27 cellular contexts compared by ENCODE assay signal in the genomic region with DNA sequence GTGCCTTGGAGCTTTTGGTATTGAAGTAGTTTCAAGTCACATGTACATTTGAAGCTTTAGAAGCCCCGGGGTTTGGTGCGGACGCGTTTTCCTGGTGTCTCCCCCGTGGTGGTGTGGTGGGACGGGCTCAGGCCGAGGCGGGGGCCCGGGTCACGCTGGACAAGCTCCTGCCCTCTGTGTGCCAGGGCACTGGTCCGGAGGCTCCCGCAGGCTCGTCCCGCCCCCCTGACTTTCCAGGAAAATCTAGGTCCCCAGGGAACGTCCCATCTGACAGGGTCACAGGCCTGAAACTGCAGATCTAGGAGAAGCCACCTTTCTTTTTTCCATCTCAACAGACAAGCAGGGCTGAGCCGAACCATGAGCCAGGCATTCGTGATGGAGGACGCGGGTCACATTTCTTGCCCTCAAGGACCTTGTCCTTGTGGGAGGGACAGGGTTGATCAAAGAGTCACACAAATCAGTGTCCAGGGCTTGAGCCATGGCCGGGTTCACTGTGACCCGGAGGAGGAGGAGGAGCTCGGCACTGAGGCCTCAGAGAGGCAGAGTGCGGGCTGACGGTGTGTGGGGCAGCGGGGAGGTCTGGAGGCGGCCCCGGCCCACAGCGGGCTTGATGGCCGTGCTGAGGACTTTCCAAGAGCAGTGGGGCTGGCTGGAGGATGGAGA. TPM values are rescaled to one million over a fixed set of nuclear protein-coding genes. Genes with fewer than 3 reads are reported as not detected.
A peak's percentile ranks its signal among the peaks of the same experiment; 100 is the strongest.
DNase-seq lines count a peak whose midpoint lies in the region; ATAC-seq, FAIRE-seq and TF ChIP-seq lines count a peak whose summit lies in the region.
"Had no signal": no experiment of that assay in that cellular context is flagged by ENCODE, and none has a peak within 500 bp of the region (broad histone marks: within the 10 kb centered on the region; RNA-seq: fewer than 3 reads in every experiment).

No MANE protein-coding gene starts in this region.

- no peak overlapping the region for H3K4me3 Mint-ChIP-seq in activated CD8-positive, alpha-beta memory T cell treated with anti-CD3 and anti-CD28 coated beads, Interleukin-2, amount 10 ng/mL, durations not matched to agents 7 days and 5 days
- H3K4me3 Mint-ChIP-seq in H9, result no peak overlapping the region
- H3K4me3 Mint-ChIP-seq: CD4-positive, alpha-beta memory T cell had no signal

- H2BK15ac ChIP-seq in H1 (ENCODE audit: low read length) (no peak overlapping the region), neuronal stem cell (ENCODE audit: low read length) (peak overlapping the region; percentile 87), H9 (ENCODE audit: low read depth, low read length) (no peak overlapping the region)

- no peak overlapping the region for H3T11ph ChIP-seq in H9 (ENCODE audit: low read length)

- no peak overlapping the region for H2BK20ac ChIP-seq in H1 (ENCODE audit: low read length)
- no peak overlapping the region for H2BK20ac ChIP-seq in H9 (ENCODE audit: low read depth, low read length, poor library complexity, severe bottlenecking)

- no peaks in the 10 kb centered on the region for H3K79me2 ChIP-seq in H1 (ENCODE audit: control insufficient read depth in 1 of 2, insufficient read depth in 2 of 2, low read length in 2 of 2)
- H3K79me2 ChIP-seq in H9 (ENCODE audit: insufficient read depth, low read length), result no peaks in the 10 kb centered on the region

- H3K23me2 ChIP-seq in H1 (ENCODE audit: low read depth, low read length) (no peaks in the 10 kb centered on the region), H9 (ENCODE audit: insufficient read length, low read depth, low read length, poor library complexity, severe bottlenecking) (no peaks in the 10 kb centered on the region)

- FAIRE-seq in H1 (lab: Jason Lieb, UNC), result no peak
- FAIRE-seq: GM12892, GM19239, HTR-8/SVneo had no signal

- H3K36me3 ChIP-seq in H1 (ENCODE audit: control insufficient read depth in 2 of 4, insufficient read depth in 4 of 4, low read length in 3 of 4) (no peaks in the 10 kb centered on the region), neuronal stem cell (replicated peaks in 1 of 2; ENCODE audit: control insufficient read depth in 2 of 2, insufficient read depth in 2 of 2, low read length in 2 of 2) (no peaks in the 10 kb centered on the region)
- H3K36me3 ChIP-seq: BLaER1 treated with 17β-estradiol and CSF1 and Interleukin-3, amounts not matched to agents 10 nM and 100 nM; Peyer's patch had no signal

- H3K4me3 ChIP-seq in H1 (ENCODE audit: extremely low read depth in 1 of 4, insufficient read depth in 2 of 4, low read depth in 3 of 4, low read length in 4 of 4), result no peak overlapping the region
- no peak overlapping the region for H3K4me3 ChIP-seq in neuronal stem cell (ENCODE audit: low read length in 2 of 2)
- H3K4me3 ChIP-seq: BLaER1 treated with 17β-estradiol and CSF1 and Interleukin-3, amounts not matched to agents 10 nM and 100 nM; Peyer's patch had no signal

- no peak overlapping the region for H3K14ac ChIP-seq in H1 (ENCODE audit: insufficient read length)
- H3K14ac ChIP-seq in neuronal stem cell (ENCODE audit: low read length), result peak overlapping the region; percentile 84
- H3K14ac ChIP-seq in H9 (ENCODE audit: insufficient read depth, low read length), result no peak overlapping the region

- H3K9ac ChIP-seq in H1 (replicated peaks in 1 of 4; ENCODE audit: extremely low read depth in 1 of 4, low read depth in 3 of 4, low read length in 3 of 4) (no peak overlapping the region), neuronal stem cell (ENCODE audit: low read depth, low read length, poor library complexity) (no peak overlapping the region), H9 (ENCODE audit: extremely low read depth, insufficient read length, low read length) (no peak overlapping the region)
- H3K9ac ChIP-seq: BLaER1 treated with 17β-estradiol and CSF1 and Interleukin-3, amounts not matched to agents 10 nM and 100 nM had no signal

- no peak for ATAC-seq in activated CD8-positive, alpha-beta memory T cell treated with anti-CD3 and anti-CD28 coated beads, Interleukin-2, amount 10 ng/mL, durations not matched to agents 7 days and 5 days
- ATAC-seq in GM18505 (IDR thresholded peaks at IDR 0.05; ENCODE audit: unreplicated experiment), result no peak
- ATAC-seq: HCT116, SK-N-SH treated with all-trans-retinoic acid at 6 μM for 48 hours had no signal

- no peak overlapping the region for H3K27ac ChIP-seq in H1 (ENCODE audit: low read depth, low read length)
- H3K27ac ChIP-seq in neuronal stem cell (replicated peaks; ENCODE audit: low read length), result no peak overlapping the region
- no peak overlapping the region for H3K27ac ChIP-seq in H9 (ENCODE audit: insufficient read length, low read depth, low read length)
- H3K27ac ChIP-seq: 22Rv1; BLaER1 treated with 17β-estradiol and CSF1 and Interleukin-3, amounts not matched to agents 10 nM and 100 nM; Peyer's patch had no signal

- no peak overlapping the region for H4K91ac ChIP-seq in H1 (replicated peaks; ENCODE audit: insufficient read length, low read length)
- H4K91ac ChIP-seq in neuronal stem cell (ENCODE audit: low read depth, low read length, poor library complexity), result no peak overlapping the region
- H4K91ac ChIP-seq in H9 (ENCODE audit: insufficient read length, low read depth, low read length), result no peak overlapping the region

- TF ChIP-seq POLR2A in H1 (IDR thresholded peaks at IDR 0.05; ENCODE audit: control extremely low read depth in 1 of 2, low read depth in 2 of 2, low read length in 2 of 2) (no peak), GM18505 (IDR thresholded peaks at IDR 0.05; ENCODE audit: borderline replicate concordance, extremely low read depth, insufficient read depth, insufficient read length) (no peak)

- H3K79me1 ChIP-seq in H1 (ENCODE audit: low read depth, low read length), result no peaks in the 10 kb centered on the region
- no peaks in the 10 kb centered on the region for H3K79me1 ChIP-seq in neuronal stem cell (ENCODE audit: low read depth, low read length)
- H3K79me1 ChIP-seq in H9 (ENCODE audit: insufficient read depth, low read depth, low read length, poor library complexity, severe bottlenecking), result no peaks in the 10 kb centered on the region

- peak overlapping the region; percentile 44; the same call in 1 of the 2 replicates for H2BK5ac ChIP-seq in H1 (ENCODE audit: low read depth, low read length)
- no peak overlapping the region for H2BK5ac ChIP-seq in neuronal stem cell (ENCODE audit: low read length)
- H2BK5ac ChIP-seq in H9 (ENCODE audit: insufficient read length, low read length), result no peak overlapping the region

- no peaks in the 10 kb centered on the region for H3K9me3 Mint-ChIP-seq in activated CD8-positive, alpha-beta memory T cell treated with anti-CD3 and anti-CD28 coated beads, Interleukin-2, amount 10 ng/mL, durations not matched to agents 7 days and 5 days (ENCODE audit: low read depth)
- H3K9me3 Mint-ChIP-seq in H9, result no peaks in the 10 kb centered on the region
- H3K9me3 Mint-ChIP-seq: CD4-positive, alpha-beta memory T cell had no signal

- no peaks in the 10 kb centered on the region for H3K27me3 Mint-ChIP-seq in activated CD8-positive, alpha-beta memory T cell treated with anti-CD3 and anti-CD28 coated beads, Interleukin-2, amount 10 ng/mL, durations not matched to agents 7 days and 5 days
- H3K27me3 Mint-ChIP-seq in H9 (ENCODE audit: low read depth), result peaks cover 19% of the 10 kb centered on the region

- H3K36me3 Mint-ChIP-seq in activated CD8-positive, alpha-beta memory T cell treated with anti-CD3 and anti-CD28 coated beads, Interleukin-2, amount 10 ng/mL, durations not matched to agents 7 days and 5 days, result no peaks in the 10 kb centered on the region
- no peaks in the 10 kb centered on the region for H3K36me3 Mint-ChIP-seq in H9 (ENCODE audit: insufficient read depth in 1 of 3, low read depth in 3 of 3)
- H3K36me3 Mint-ChIP-seq: CD4-positive, alpha-beta memory T cell had no signal

- H3K4ac ChIP-seq in H1 (replicated peaks; ENCODE audit: insufficient read length, low read depth, low read length), result no peak overlapping the region
- H3K4ac ChIP-seq in neuronal stem cell (ENCODE audit: low read length), result no peak overlapping the region
- no peak overlapping the region for H3K4ac ChIP-seq in H9 (ENCODE audit: low read depth, low read length)

- H3K27ac Mint-ChIP-seq in activated CD8-positive, alpha-beta memory T cell treated with anti-CD3 and anti-CD28 coated beads, Interleukin-2, amount 10 ng/mL, durations not matched to agents 7 days and 5 days, result no peak overlapping the region
- H3K27ac Mint-ChIP-seq in H9, result no peak overlapping the region
- H3K27ac Mint-ChIP-seq: CD4-positive, alpha-beta memory T cell had no signal

- H3K4me1 ChIP-seq in H1 (replicated peaks in 1 of 4; ENCODE audit: control insufficient read depth in 3 of 4, insufficient read depth in 4 of 4, low read length in 3 of 4) (no peaks in the 10 kb centered on the region; a peak in 3 of 7 replicates), neuronal stem cell (ENCODE audit: control insufficient read depth in 2 of 2, insufficient read depth in 1 of 2, low read depth in 1 of 2, low read length in 2 of 2) (peaks cover 0 to 6% of the 10 kb centered on the region in 2 donors), H9 (ENCODE audit: insufficient read depth, low read length) (no peaks in the 10 kb centered on the region)
- H3K4me1 ChIP-seq: Peyer's patch had no signal

- H3K27me3 ChIP-seq in H1 (replicated peaks in 1 of 4; ENCODE audit: control insufficient read depth in 3 of 4, extremely low read depth in 1 of 4, insufficient read depth in 3 of 4, low read length in 3 of 4) (peaks cover 0 to 4% (median 0%) of the 10 kb centered on the region in 4 experiments; a peak in 1 of 7 replicates), neuronal stem cell (ENCODE audit: control insufficient read depth in 3 of 3, insufficient read depth in 3 of 3, low read depth in 1 of 3, low read length in 3 of 3) (peaks cover 0 to 7% (median 0%) of the 10 kb centered on the region in 3 experiments), H9 (ENCODE audit: insufficient read depth, low read length) (no peaks in the 10 kb centered on the region)
- H3K27me3 ChIP-seq: BLaER1 treated with 17β-estradiol and CSF1 and Interleukin-3, amounts not matched to agents 10 nM and 100 nM; Peyer's patch had no signal

- H2BK12ac ChIP-seq in H1 (ENCODE audit: low read depth, low read length) (peak overlapping the region; percentile 60; the same call in 1 of the 2 replicates), neuronal stem cell (ENCODE audit: low read length) (no peak overlapping the region), H9 (ENCODE audit: insufficient read length, low read depth, low read length) (no peak overlapping the region)

- H2AFZ ChIP-seq in H1 (ENCODE audit: low read length) (peak overlapping the region; percentile 24; the same call in 1 of the 2 replicates), neuronal stem cell (ENCODE audit: low read length) (peak overlapping the region; percentile 19), H9 (ENCODE audit: low read length) (no peak overlapping the region)

- H2BK120ac ChIP-seq in H1 (replicated peaks; ENCODE audit: low read depth, low read length) (no peak overlapping the region), neuronal stem cell (ENCODE audit: low read depth, low read length) (no peak overlapping the region), H9 (ENCODE audit: low read depth, low read length, poor library complexity, severe bottlenecking) (no peak overlapping the region)

- peak; percentile 46 for DNase-seq in activated CD8-positive, alpha-beta memory T cell treated with anti-CD3 and anti-CD28 coated beads for 24 hours
- DNase-seq in activated CD8-positive, alpha-beta memory T cell treated with anti-CD3 and anti-CD28 coated beads, Interleukin-2, amount 10 ng/mL, durations not matched to agents 7 days and 5 days, result no peak
- no peak for DNase-seq in H1 (ENCODE audit: low read depth in 1 of 2, low spot score in 2 of 2)
- DNase-seq in neuronal stem cell (ENCODE audit: low spot score), result no peak
- no peak for DNase-seq in NCI-H2029 treated with DMSO at 0.1 percent for 48 hours (lab: John Stamatoyannopoulos, UW)
- no peak for DNase-seq in stimulated activated CD4-positive, alpha-beta T cell treated with anti-CD3 and anti-CD28 coated beads, Interleukin-4, amount 100 ng/mL, for 1 hour
- no peak for DNase-seq in H9
- DNase-seq: ACHN; CD4-positive, alpha-beta memory T cell; IMR-90; Karpas-422; NCI-H1694; NCI-H2081 treated with DMSO at 0.1 percent for 48 hours; NCI-H446; NCI-H526; Peyer's patch had no signal

- H3K18ac ChIP-seq in H1 (ENCODE audit: extremely low read depth, low read length) (no peak overlapping the region), neuronal stem cell (ENCODE audit: low read length) (peak overlapping the region; percentile 4), H9 (ENCODE audit: insufficient read length, low read depth, low read length) (no peak overlapping the region)

- peaks cover 3% of the 10 kb centered on the region for H3K4me1 Mint-ChIP-seq in activated CD8-positive, alpha-beta memory T cell treated with anti-CD3 and anti-CD28 coated beads, Interleukin-2, amount 10 ng/mL, durations not matched to agents 7 days and 5 days
- H3K4me1 Mint-ChIP-seq in H9, result peaks cover 5 to 7% of the 10 kb centered on the region in 2 experiments; a peak in 3 of 4 replicates

- H3K23ac ChIP-seq in H1 (ENCODE audit: insufficient read length) (no peak overlapping the region), neuronal stem cell (ENCODE audit: low read depth, low read length, poor library complexity) (no peak overlapping the region), H9 (ENCODE audit: insufficient read length, low read depth, low read length) (no peak overlapping the region)

- H3K56ac ChIP-seq in H1 (replicated peaks; ENCODE audit: insufficient read length, low read depth, low read length), result no peak overlapping the region
- H3K56ac ChIP-seq in H9 (ENCODE audit: insufficient read length, low read depth, low read length), result no peak overlapping the region

- H4K8ac ChIP-seq in H1 (ENCODE audit: extremely low read depth, insufficient read depth, low read length), result peak overlapping the region; percentile 8; the same call in 1 of the 2 replicates
- no peak overlapping the region for H4K8ac ChIP-seq in neuronal stem cell (ENCODE audit: low read depth, low read length)
- no peak overlapping the region for H4K8ac ChIP-seq in H9 (replicated peaks; ENCODE audit: insufficient read length, low read depth, low read length)

- WGBS in H1 (ENCODE audit: extremely low coverage in 1 of 2, insufficient coverage in 1 of 2, insufficient read length in 1 of 2, insufficient replicate concordance in 2 of 2, low coverage in 1 of 2, low lambda C conversion rate in 2 of 2, missing lambda C conversion rate in 1 of 2), 2 experiments, result 91% methylated on average over 27 of the region's 29 CpGs; no CpG with 5 or more reads in 1 of the 2 experiments
- no CpG with 5 or more reads among the region's 29 CpGs for WGBS in neuronal stem cell (ENCODE audit: extremely low coverage in 2 of 2, insufficient read length in 2 of 2, insufficient replicate concordance in 1 of 2), 2 donors
- WGBS in H9 (ENCODE audit: extremely low coverage, insufficient read length, low lambda C conversion rate), result no CpG with 5 or more reads among the region's 29 CpGs

- H4K5ac ChIP-seq in H1 (ENCODE audit: insufficient read length, low read depth, low read length) (no peak overlapping the region), H9 (ENCODE audit: insufficient read length, low read depth, low read length) (no peak overlapping the region)

- no peak for TF ChIP-seq CTCF in H1 (IDR thresholded peaks at IDR 0.05; ENCODE audit: control extremely low read depth in 1 of 3, insufficient read depth in 1 of 3, low read depth in 1 of 3, low read length in 3 of 3)
- TF ChIP-seq CTCF in H9 (conservative IDR thresholded peaks at IDR 0.05), result no peak

- H3K9me3 ChIP-seq in H1 (ENCODE audit: insufficient read depth in 2 of 2, low read depth in 1 of 2, low read length in 1 of 2) (peaks cover 0 to 2% of the 10 kb centered on the region in 2 experiments; a peak in 1 of 4 replicates), neuronal stem cell (replicated peaks in 1 of 2; ENCODE audit: control insufficient read depth in 2 of 2, insufficient read depth in 1 of 2, low read depth in 1 of 2, low read length in 2 of 2) (no peaks in the 10 kb centered on the region), H9 (ENCODE audit: control insufficient read depth, low read depth, low read length) (no peaks in the 10 kb centered on the region)
- H3K9me3 ChIP-seq: Peyer's patch had no signal

- H3K4me2 ChIP-seq in H1 (ENCODE audit: insufficient read depth in 1 of 2, low read depth in 2 of 2, low read length in 2 of 2) (no peak overlapping the region), neuronal stem cell (ENCODE audit: insufficient read depth, low read length, poor library complexity, severe bottlenecking) (no peak overlapping the region), H9 (ENCODE audit: insufficient read depth, insufficient read length, low read length) (no peak overlapping the region)
- H3K4me2 ChIP-seq: BLaER1 treated with 17β-estradiol and CSF1 and Interleukin-3, amounts not matched to agents 10 nM and 100 nM had no signal

- H2AK5ac ChIP-seq in H1 (ENCODE audit: low read depth, low read length), result no peak overlapping the region; the same call in 1 of the 2 replicates
- peak overlapping the region; percentile 51 for H2AK5ac ChIP-seq in neuronal stem cell (ENCODE audit: low read depth, low read length)
- no peak overlapping the region for H2AK5ac ChIP-seq in H9 (ENCODE audit: insufficient read length, low read length)

- no peak for TF ChIP-seq EP300 in H1 (IDR thresholded peaks at IDR 0.05; ENCODE audit: borderline replicate concordance in 1 of 2, low read depth in 2 of 2, low read length in 2 of 2)

- TF ChIP-seq RAD21 in H1 (IDR thresholded peaks at IDR 0.05 in 1 of 2, conservative IDR thresholded peaks at IDR 0.05 in 1 of 2; ENCODE audit: low read depth in 2 of 2, low read length in 2 of 2), result no peak

- H4K20me1 ChIP-seq in H1 (replicated peaks in 1 of 2; ENCODE audit: control insufficient read depth in 1 of 2, insufficient read depth in 2 of 2, low read length in 2 of 2), result no peaks in the 10 kb centered on the region
- H4K20me1 ChIP-seq in H9 (ENCODE audit: control insufficient read depth, insufficient read depth, insufficient read length), result no peaks in the 10 kb centered on the region
- H4K20me1 ChIP-seq: BLaER1 treated with 17β-estradiol and CSF1 and Interleukin-3, amounts not matched to agents 10 nM and 100 nM had no signal

- POLR2A ChIA-PET in H1 (lab: Charles Lee; ENCODE audit: partially characterized antibody), result interaction anchor here (1.1 to 1.7 kb wide), 2 partner anchors 12 to 29 kb away, joined by 3 to 4 read pairs; no protein-coding TSS in a partner anchor

- CTCF ChIA-PET in activated CD8-positive, alpha-beta memory T cell treated with anti-CD3 and anti-CD28 coated beads, Interleukin-2, amount 10 ng/mL, durations not matched to agents 7 days and 5 days (lab: Charles Lee), result no interaction called here
- CTCF ChIA-PET in H1 (lab: Charles Lee; ENCODE audit: partially characterized antibody), result interaction anchor here (0.8 to 16.5 kb wide), 3 partner anchors 6 to 17 kb away, joined by 3 to 248 read pairs (median 248); a partner anchor contains a TSS

RNA-seq across cellular contexts. Expression of a gene that starts 1.6 kb away (rescaled TPM):
- total RNA-seq in activated CD8-positive, alpha-beta memory T cell treated with anti-CD3 and anti-CD28 coated beads, Interleukin-2, amount 10 ng/mL, durations not matched to agents 7 days and 5 days, result not detected
- total RNA-seq in H1 (2021; fragmentation: NEBNext Ultra II Directional; extraction: Animal tissue kit (Norgen Biotek cat#: 25700)), result 0.17 and 0.35 TPM in 2 replicates
- 0.06 and 0.22 TPM in 2 replicates for polyA plus RNA-seq in H1 (2011; rRNA removed)
- polyA plus RNA-seq in H1 (2011; cell fraction: cytosol; rRNA removed), result 0.14 TPM
- polyA plus RNA-seq in H1 (2011; cell fraction: nucleus; rRNA removed), result not detected
- 0.11 to 0.15 TPM in 2 of 4 replicates, not detected in the others for polyA plus RNA-seq in H1 (2012, experiment 1 of 2)
- not detected for polyA plus RNA-seq in H1 (2012, experiment 2 of 2)
- polyA plus RNA-seq in H1 (2013, experiment 1 of 2), result 0.49 TPM
- 0.40 TPM for polyA plus RNA-seq in H1 (2013, experiment 2 of 2)
- polyA minus RNA-seq in H1 (2011; rRNA and poly(A)+ RNA removed), result not detected in 2 replicates
- polyA minus RNA-seq in H1 (2011; cell fraction: cytosol; rRNA and poly(A)+ RNA removed), result not detected
- not detected for polyA minus RNA-seq in H1 (2011; cell fraction: nucleus; rRNA and poly(A)+ RNA removed)
- polyA plus RNA-seq in neuronal stem cell (2013, experiment 1 of 2), result 0.03 TPM
- polyA plus RNA-seq in neuronal stem cell (2013, experiment 2 of 2), result not detected
- not detected in 2 replicates for total RNA-seq in H9 (2021)
- total RNA-seq: CD4-positive, alpha-beta memory T cell; G401; IMR-90; M059J; OCI-LY7; Peyer's patch had no signal
- polyA plus RNA-seq: CD4-positive, alpha-beta memory T cell; IMR-90 had no signal
